Comparison of ENCODE assay signal across 14 cellular contexts in the genomic region with DNA sequence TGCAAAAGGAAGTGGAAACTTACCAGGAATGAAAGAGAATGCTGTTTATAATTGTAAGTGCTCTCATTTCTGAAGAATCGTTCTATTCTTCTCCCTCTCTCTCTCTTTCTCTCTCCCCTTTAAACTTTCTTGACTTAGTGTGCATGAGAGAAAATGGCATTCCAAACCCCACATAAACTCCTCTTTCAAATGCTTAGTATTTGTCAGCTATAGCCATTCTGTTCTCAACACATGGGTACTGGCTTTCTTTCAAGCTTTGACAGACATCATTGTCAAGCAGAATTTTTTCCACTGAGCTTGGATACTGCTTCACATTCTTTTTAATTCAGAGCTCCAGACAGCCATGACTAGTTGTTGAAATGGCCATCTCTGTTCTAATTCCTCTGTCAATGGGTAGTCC. TPM values are rescaled to one million over a fixed set of nuclear protein-coding genes. Genes with fewer than 3 reads are reported as not detected.
DNase-seq lines count a peak whose midpoint lies in the region; ATAC-seq, FAIRE-seq and TF ChIP-seq lines count a peak whose summit lies in the region.
"Had no signal": no experiment of that assay in that cellular context is flagged by ENCODE, and none has a peak within 500 bp of the region (broad histone marks: within the 10 kb centered on the region; RNA-seq: fewer than 3 reads in every experiment).

No MANE protein-coding gene starts in this region.

- TF ChIP-seq EP300 in GM12878 (IDR thresholded peaks at IDR 0.05; ENCODE audit: borderline replicate concordance in 1 of 2, control insufficient read depth in 1 of 2, low read depth in 2 of 2, low read length in 2 of 2): no peak

- H3K4me1 ChIP-seq in GM12878 (ENCODE audit: control insufficient read depth, insufficient read depth, low read length) (peaks cover 19% of the 10 kb centered on the region), muscle layer of duodenum (ENCODE audit: control insufficient read depth in 1 of 2, insufficient read depth in 2 of 2, low read length in 2 of 2) (no peaks in the 10 kb centered on the region)
- H3K4me1 ChIP-seq: esophagus squamous epithelium had no signal

- no peak overlapping the region for H3K4me3 ChIP-seq in GM12878
- no peak overlapping the region for H3K4me3 ChIP-seq in muscle layer of duodenum (ENCODE audit: low read depth in 1 of 2, low read length in 2 of 2)
- H3K4me3 ChIP-seq: hepatocyte had no signal

- intact Hi-C loops in GM12878 (cut with micrococcal nuclease; ENCODE audit: unreplicated experiment): no loop called here
- intact Hi-C loops in Calu3 (cut with micrococcal nuclease; ENCODE audit: unreplicated experiment): no loop called here

- RAD21 ChIA-PET in GM12878 (lab: Charles Lee; ENCODE audit: unreplicated experiment): interaction anchor here (0.8 to 9.4 kb wide), 25 partner anchors 10 to 1066 kb away, joined by 3 to 184 read pairs (median 5); no protein-coding TSS in a partner anchor

- no peaks in the 10 kb centered on the region for H3K79me2 ChIP-seq in GM12878 (ENCODE audit: control insufficient read depth, insufficient read depth, low read length)
- H3K79me2 ChIP-seq: hepatocyte had no signal

- TF ChIP-seq RAD21 in GM12878 (IDR thresholded peaks at IDR 0.05; ENCODE audit: insufficient read depth, low read depth, low read length): no peak

- H3K9ac ChIP-seq in GM12878 (ENCODE audit: control insufficient read depth, insufficient read depth, low read length): peak overlapping the region; percentile 2; the same call in 1 of the 2 replicates

- TF ChIP-seq CTCF in GM12878 (IDR thresholded peaks at IDR 0.05 in 2 of 3, conservative IDR thresholded peaks at IDR 0.05 in 1 of 3; ENCODE audit: control insufficient read depth in 2 of 3, extremely low read depth in 1 of 3, insufficient read depth in 1 of 3, low read depth in 3 of 3, low read length in 3 of 3): no peak
- no peak for TF ChIP-seq CTCF in Calu3 (IDR thresholded peaks at IDR 0.05; ENCODE audit: unreplicated experiment)

- no peak for FAIRE-seq in GM12878 (lab: Jason Lieb, UNC)
- FAIRE-seq: colon had no signal

- CTCF ChIA-PET in GM12878 (lab: Yijun Ruan, JAX): interaction anchor here (0.9 to 10.6 kb wide), 16 partner anchors 9 to 847 kb away, joined by 3 to 95 read pairs (median 4); a partner anchor contains a TSS
- CTCF ChIA-PET in Calu3 (lab: Charles Lee): no interaction called here

- BruUV-seq in GM12878 (replicated peaks; lab: Mats Ljungman, UMichigan) (no TSS peak), Calu3 (replicated peaks; lab: Mats Ljungman, UMichigan) (no TSS peak)

- no peak for TF ChIP-seq POLR2A in GM12878 (IDR thresholded peaks at IDR 0.05; ENCODE audit: low read depth, low read length)

- SMC1A ChIA-PET in GM12878 (lab: Charles Lee; ENCODE audit: uncharacterized antibody, unreplicated experiment): interaction anchor here (0.7 to 10.8 kb wide), 28 partner anchors 9 to 819 kb away, joined by 3 to 90 read pairs (median 6); a partner anchor contains a TSS

- peak overlapping the region; percentile 35; the same call in 1 of the 2 replicates for H3K27ac ChIP-seq in GM12878 (ENCODE audit: control insufficient read depth, insufficient read depth)
- peak overlapping the region; percentile 10 for H3K27ac ChIP-seq in muscle layer of duodenum (ENCODE audit: low read length)
- H3K27ac ChIP-seq: hepatocyte, RWPE1 had no signal

- peak; percentile 65 for DNase-seq in Ammon's horn (ENCODE audit: low spot score)
- DNase-seq in G401 (ENCODE audit: low spot score): peak; percentile 9
- no peak for DNase-seq in GM12878 (ENCODE audit: low read depth, low spot score)
- DNase-seq in effector CD8-positive, alpha-beta T cell (lab: John Stamatoyannopoulos, UW): no peak
- DNase-seq in Calu3: no peak
- no peak for DNase-seq in mucosa of gallbladder (ENCODE audit: low spot score)
- DNase-seq: esophagus squamous epithelium, NCI-H2029, trophoblast cell had no signal

- H3K36me3 ChIP-seq in GM12878 (ENCODE audit: control insufficient read depth in 2 of 2, insufficient read depth in 2 of 2, low read length in 1 of 2) (no peaks in the 10 kb centered on the region), muscle layer of duodenum (ENCODE audit: control insufficient read depth in 1 of 2, insufficient read depth in 2 of 2, low read length in 2 of 2) (no peaks in the 10 kb centered on the region)
- H3K36me3 ChIP-seq: esophagus squamous epithelium had no signal

- POLR2A ChIA-PET in GM12878 (lab: Charles Lee): interaction anchor here (0.6 to 3.2 kb wide), 20 partner anchors 9 to 872 kb away, joined by 3 to 41 read pairs (median 4); a partner anchor contains a TSS

- peak overlapping the region; percentile 87 for H2AFZ ChIP-seq in GM12878 (ENCODE audit: control insufficient read depth, low read depth, low read length)
- H2AFZ ChIP-seq: hepatocyte had no signal

- H3K27me3 Mint-ChIP-seq in Calu3 (ENCODE audit: unreplicated experiment): no peaks in the 10 kb centered on the region

- ATAC-seq in GM12878 (no peak), HG02973 (IDR thresholded peaks at IDR 0.05; ENCODE audit: unreplicated experiment) (no peak)

- peak overlapping the region; percentile 47; the same call in 1 of the 2 replicates for H3K4me2 ChIP-seq in GM12878 (ENCODE audit: control insufficient read depth, insufficient read depth)
- H3K4me2 ChIP-seq: hepatocyte had no signal

- no peak overlapping the region for H3K27ac Mint-ChIP-seq in Calu3 (ENCODE audit: unreplicated experiment)

- H3K9me3 ChIP-seq in GM12878 (replicated peaks; ENCODE audit: control insufficient read depth, insufficient read depth, low read length) (peaks cover 7% of the 10 kb centered on the region), muscle layer of duodenum (ENCODE audit: control insufficient read depth in 1 of 2, low read length in 2 of 2) (no peaks in the 10 kb centered on the region)
- H3K9me3 ChIP-seq: esophagus squamous epithelium had no signal

- H3K4me3 Mint-ChIP-seq in Calu3 (ENCODE audit: low read depth, unreplicated experiment): no peak overlapping the region

- in situ Hi-C loops in G401 (cut with HindIII; ENCODE audit: low sequenced_read_pairs): no loop called here
- in situ Hi-C loops in GM12878 (cut with MboI): loop anchor here (25.0 kb wide), 1 partner anchor 1058 kb away; no protein-coding TSS in a partner anchor

- no peaks in the 10 kb centered on the region for H3K9me3 Mint-ChIP-seq in Calu3 (ENCODE audit: low read depth, unreplicated experiment)

- no peaks in the 10 kb centered on the region for H4K20me1 ChIP-seq in GM12878 (ENCODE audit: control insufficient read depth, insufficient read depth)

- no peaks in the 10 kb centered on the region for H3K36me3 Mint-ChIP-seq in Calu3 (ENCODE audit: insufficient read depth, unreplicated experiment)

- WGBS in GM12878 (ENCODE audit: insufficient coverage, insufficient replicate concordance, low lambda C conversion rate, missing lambda C conversion rate): 0% methylated on average over 1 of the region's 1 CpG

- H3K27me3 ChIP-seq in GM12878 (replicated peaks in 1 of 2; ENCODE audit: control insufficient read depth in 2 of 2, insufficient read depth in 2 of 2, low read length in 1 of 2) (no peaks in the 10 kb centered on the region), muscle layer of duodenum (ENCODE audit: low read depth, low read length) (no peaks in the 10 kb centered on the region)
- H3K27me3 ChIP-seq: esophagus squamous epithelium, hepatocyte had no signal

- H3K4me1 Mint-ChIP-seq in Calu3 (ENCODE audit: low read depth, unreplicated experiment): no peaks in the 10 kb centered on the region

TF ChIP-seq in GM12878, 131 proteins besides CTCF, POLR2A, EP300 and RAD21 (continues in another document):
- TF ChIP-seq, protein P1, sequence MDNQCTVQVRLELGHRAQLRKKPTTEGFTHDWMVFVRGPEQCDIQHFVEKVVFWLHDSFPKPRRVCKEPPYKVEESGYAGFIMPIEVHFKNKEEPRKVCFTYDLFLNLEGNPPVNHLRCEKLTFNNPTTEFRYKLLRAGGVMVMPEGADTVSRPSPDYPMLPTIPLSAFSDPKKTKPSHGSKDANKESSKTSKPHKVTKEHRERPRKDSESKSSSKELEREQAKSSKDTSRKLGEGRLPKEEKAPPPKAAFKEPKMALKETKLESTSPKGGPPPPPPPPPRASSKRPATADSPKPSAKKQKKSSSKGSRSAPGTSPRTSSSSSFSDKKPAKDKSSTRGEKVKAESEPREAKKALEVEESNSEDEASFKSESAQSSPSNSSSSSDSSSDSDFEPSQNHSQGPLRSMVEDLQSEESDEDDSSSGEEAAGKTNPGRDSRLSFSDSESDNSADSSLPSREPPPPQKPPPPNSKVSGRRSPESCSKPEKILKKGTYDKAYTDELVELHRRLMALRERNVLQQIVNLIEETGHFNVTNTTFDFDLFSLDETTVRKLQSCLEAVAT (IDR thresholded peaks at IDR 0.05): peak; percentile 93

RNA-seq across cellular contexts. Expression of a gene that starts 51.1 kb away (rescaled TPM):
- total RNA-seq in G401 (2014; rRNA removed; shearing (Covaris generic)): 74.3 and 91.5 TPM in 2 replicates
- 41.2 and 42.9 TPM in 2 replicates for total RNA-seq in GM12878 (2013; cell fraction: nucleolus; rRNA removed)
- total RNA-seq in GM12878 (2014; rRNA removed): 12.0 and 12.4 TPM in 2 replicates
- 14.3 and 14.7 TPM in 2 replicates for total RNA-seq in GM12878 (2014; rRNA removed; fragmentation: Illumina TruSeq; extraction: Trizol)
- 24.7 and 26.2 TPM in 2 replicates for total RNA-seq in GM12878 (2021)
- 15.4 TPM for polyA plus RNA-seq in GM12878 (2011; ENCODE audit: low read depth)
- polyA plus RNA-seq in GM12878 (2011; rRNA removed): 21.7 and 22.0 TPM in 2 replicates
- polyA plus RNA-seq in GM12878 (2011; cell fraction: cytosol; rRNA removed): 16.9 and 24.2 TPM in 2 replicates
- 31.2 and 49.7 TPM in 2 replicates for polyA plus RNA-seq in GM12878 (2011; cell fraction: nucleus; rRNA removed)
- polyA plus RNA-seq in GM12878 (2012): 16.3 and 22.0 TPM in 2 replicates
- polyA plus RNA-seq in GM12878 (2014; fragmentation: Illumina TruSeq; extraction: Trizol): 23.8 and 27.8 TPM in 2 replicates
- 1 to 10 TPM; 6.5 to 9.9 TPM for polyA plus RNA-seq in GM12878 (2014; fragmentation: Nextera tagmentation; extraction: Ambion mirVana)
- polyA plus RNA-seq in GM12878 (2014; rRNA removed): 10.2 and 13.3 TPM in 2 replicates
- polyA plus RNA-seq in GM12878 (2016; fragmentation: Nextera tagmentation; extraction: Ambion mirVana): 10 to 100 TPM; 27.0 to 33.6 TPM
- 29.8 and 34.0 TPM in 2 replicates for polyA minus RNA-seq in GM12878 (2011; rRNA and poly(A)+ RNA removed)
- polyA minus RNA-seq in GM12878 (2011; cell fraction: cytosol; rRNA and poly(A)+ RNA removed): 11.2 and 13.8 TPM in 2 replicates
- 21.2 and 35.5 TPM in 2 replicates for polyA minus RNA-seq in GM12878 (2011; cell fraction: nucleus; rRNA and poly(A)+ RNA removed)
- 62.4 and 70.4 TPM in 2 replicates for total RNA-seq in Calu3 (2022)
- 22.1 TPM for total RNA-seq in mucosa of gallbladder

Comparison
In these comparisons a context has a peak if more than half of its experiments do, and no peak if none do; other contexts are left out.
1. DNase-seq: peak in Ammon's horn (single experiment) and G401 (single experiment); none in GM12878 (single experiment), effector CD8-positive, alpha-beta T cell (single experiment), Calu3 (single experiment) and mucosa of gallbladder (single experiment).